ENCODE assay signal across 12 cellular contexts in the genomic region with DNA sequence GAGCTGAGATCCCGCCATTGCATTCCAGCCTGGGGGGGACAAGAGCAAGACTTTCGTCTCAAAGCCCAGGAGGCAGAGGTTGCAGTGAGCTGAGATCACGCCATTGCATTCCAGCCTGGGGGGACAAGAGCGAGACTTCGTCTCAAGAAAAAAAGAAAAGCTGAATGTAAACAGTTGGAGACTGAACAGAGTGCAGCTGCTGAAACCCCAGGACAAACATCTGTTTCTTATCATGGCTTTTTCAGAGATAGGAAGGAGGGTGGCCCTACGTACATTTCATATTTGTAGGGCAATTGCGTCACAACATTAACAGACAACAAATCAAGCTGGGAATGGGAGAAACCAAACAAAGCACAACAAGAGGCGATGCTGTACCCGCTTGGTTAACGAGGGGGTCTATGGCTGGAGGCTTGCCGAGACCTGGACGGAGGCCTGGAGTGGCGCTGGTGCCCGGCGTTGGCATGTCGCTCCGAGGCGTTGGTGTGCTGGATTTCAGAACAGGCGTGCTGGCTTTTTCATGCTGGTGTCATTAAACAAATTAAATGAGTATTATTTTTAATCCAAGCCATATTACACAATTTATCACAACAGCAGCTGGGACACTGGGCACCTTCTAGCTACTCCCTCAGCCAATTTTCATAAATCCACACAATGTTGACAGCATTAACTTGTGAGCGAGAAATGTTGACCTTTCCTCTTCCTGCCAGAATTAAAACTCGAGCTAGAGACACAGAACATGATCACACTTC.
DNase-seq lines count a peak whose midpoint lies in the region; ATAC-seq, FAIRE-seq and TF ChIP-seq lines count a peak whose summit lies in the region.
"Had no signal": no experiment of that assay in that cellular context is flagged by ENCODE, and none has a peak within 500 bp of the region (broad histone marks: within the 10 kb centered on the region; RNA-seq: fewer than 3 reads in every experiment).

No MANE protein-coding gene starts in this region.

- ATAC-seq in GM21360 (IDR thresholded peaks at IDR 0.05; ENCODE audit: unreplicated experiment) (no peak), PC-3 (no peak), GM21367 (IDR thresholded peaks at IDR 0.05; ENCODE audit: unreplicated experiment) (no peak)

- intact Hi-C loops in PC-3 (cut with micrococcal nuclease), result no loop called here

- H3K79me2 ChIP-seq in PC-3 (ENCODE audit: low read length), result no peaks in the 10 kb centered on the region

- FAIRE-seq in islet of Langerhans (lab: Jason Lieb, UNC), result peak; percentile 9

- H3K27ac ChIP-seq in skeletal muscle tissue (ENCODE audit: low read depth, low read length) (peak overlapping the region; percentile 78), PC-3 (ENCODE audit: low read length) (no peak overlapping the region)

- CTCF ChIA-PET in PC-3 (lab: Charles Lee), result no interaction called here

- TF ChIP-seq CTCF in choroid plexus epithelial cell (conservative IDR thresholded peaks at IDR 0.05; ENCODE audit: low read depth, low read length) (no peak), PC-3 (conservative IDR thresholded peaks at IDR 0.05; ENCODE audit: low read depth, low read length) (no peak)

- H3F3A ChIP-seq in PC-3 (ENCODE audit: low read length, unreplicated experiment), result no peaks in the 10 kb centered on the region

- no peaks in the 10 kb centered on the region for H4K20me1 ChIP-seq in PC-3 (ENCODE audit: low read length)

- POLR2A ChIA-PET in PC-3 (lab: Charles Lee; ENCODE audit: unreplicated experiment), result no interaction called here

- H3K4me2 ChIP-seq in PC-3 (ENCODE audit: low read length), result no peak overlapping the region

- H3K36me3 ChIP-seq in skeletal muscle tissue (ENCODE audit: control insufficient read depth in 3 of 3, insufficient read depth in 3 of 3, low read length in 3 of 3) (peaks cover 5 to 21% (median 17%) of the 10 kb centered on the region in 3 donors), PC-3 (ENCODE audit: low read depth, low read length) (peaks cover 15% of the 10 kb centered on the region; the same call in 1 of the 2 replicates)

- peak overlapping the region; percentile 33 for H3K4me3 ChIP-seq in choroid plexus epithelial cell (ENCODE audit: low read depth, low read length)
- H3K4me3 ChIP-seq in skeletal muscle tissue (ENCODE audit: low read length in 3 of 3), result peak overlapping the region; percentile 16 to 61 (median 57)
- H3K4me3 ChIP-seq in PC-3 (ENCODE audit: low read length), result no peak overlapping the region

- H2AFZ ChIP-seq in PC-3 (ENCODE audit: low read length), result no peak overlapping the region

- H3K9ac ChIP-seq in skeletal muscle tissue (ENCODE audit: low read depth in 1 of 3, low read length in 3 of 3), result peak overlapping the region in 2 of 3 donors; percentile 36 to 54
- H3K9ac ChIP-seq in PC-3 (ENCODE audit: low read length), result no peak overlapping the region

- no peaks in the 10 kb centered on the region for H3K9me3 ChIP-seq in skeletal muscle tissue (ENCODE audit: control insufficient read depth in 3 of 3, low read length in 3 of 3)
- H3K9me3 ChIP-seq in PC-3 (ENCODE audit: low read length), result no peaks in the 10 kb centered on the region

- DNase-seq in GM04504 (ENCODE audit: low read depth) (peak; percentile 52), choroid plexus epithelial cell (ENCODE audit: low read depth) (peak; percentile 95), PC-3 (no peak), NOMO-1 treated with DMSO at 0.1 percent for 48 hours (lab: John Stamatoyannopoulos, UW; ENCODE audit: unreplicated experiment) (no peak)
- DNase-seq: activated CD4-positive, alpha-beta T cell treated with anti-CD3 and anti-CD28 coated beads, Interleukin-2, amount 50 U/mL, for 48 hours; DMS79; RPMI8226; stimulated activated CD4-positive, alpha-beta T cell treated with anti-CD3 and anti-CD28 coated beads, Interleukin-12 subunit alpha, Interleukin-12 subunit beta, amount 100 ng/mL, for 4 hours had no signal

- H3K4me1 ChIP-seq in skeletal muscle tissue (ENCODE audit: control insufficient read depth in 3 of 3, insufficient read depth in 3 of 3, low read length in 3 of 3) (peaks cover 12 to 28% (median 18%) of the 10 kb centered on the region in 3 donors), PC-3 (ENCODE audit: insufficient read depth, low read length) (no peaks in the 10 kb centered on the region)

- BruUV-seq in PC-3 (replicated peaks; lab: Mats Ljungman, UMichigan), result no TSS peak

- no peaks in the 10 kb centered on the region for H3K27me3 ChIP-seq in skeletal muscle tissue (ENCODE audit: control insufficient read depth in 3 of 3, insufficient read depth in 3 of 3, low read length in 3 of 3)
- H3K27me3 ChIP-seq in PC-3 (ENCODE audit: low read length), result no peaks in the 10 kb centered on the region

- H3K9me2 ChIP-seq in PC-3 (replicated peaks; ENCODE audit: low read length), result no peaks in the 10 kb centered on the region

Comparison
In these comparisons a context has a peak if more than half of its experiments do, and no peak if none do; other contexts are left out.
1. DNase-seq: peak in GM04504 (single experiment) and choroid plexus epithelial cell (single experiment); none in PC-3 (single experiment) and NOMO-1 treated with DMSO at 0.1 percent for 48 hours (single experiment).